Comparison of ENCODE assay signal across 8 cellular contexts in the genomic region with DNA sequence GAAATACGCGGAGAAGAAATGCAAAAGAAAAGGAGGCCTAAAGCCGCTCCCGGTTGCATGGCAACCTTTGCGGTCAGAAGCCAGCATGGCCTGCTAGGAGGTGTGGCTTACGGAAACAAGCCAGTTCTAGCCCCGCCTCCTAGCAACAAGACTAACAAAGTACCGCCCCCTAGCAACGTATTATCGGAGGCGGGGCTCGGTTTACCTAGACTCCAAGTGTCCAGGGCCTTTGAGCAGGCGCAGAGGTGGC. TPM values are rescaled to one million over a fixed set of nuclear protein-coding genes. Genes with fewer than 3 reads are reported as not detected.
DNase-seq lines count a peak whose midpoint lies in the region; ATAC-seq and TF ChIP-seq lines count a peak whose summit lies in the region.

No MANE protein-coding gene starts in this region.

- H3K4me1 Mint-ChIP-seq in activated CD8-positive, alpha-beta T cell treated with anti-CD3 and anti-CD28 coated beads for 36 hours (ENCODE audit: low read depth): peaks cover 17% of the 10 kb centered on the region

- CTCF ChIA-PET in activated CD8-positive, alpha-beta T cell treated with anti-CD3 and anti-CD28 coated beads for 36 hours (lab: Charles Lee): interaction anchor here (1.8 kb wide), 1 partner anchor 78 kb away, joined by 6 read pairs; the partner anchor contains the start of gene KDELR1

- H3K4me3 ChIP-seq in stomach smooth muscle (ENCODE audit: low read length in 2 of 2): peak overlapping the region; percentile 71 to 87

- no peaks in the 10 kb centered on the region for H3K9me3 Mint-ChIP-seq in activated CD8-positive, alpha-beta T cell treated with anti-CD3 and anti-CD28 coated beads for 36 hours

- H3K36me3 Mint-ChIP-seq in activated CD8-positive, alpha-beta T cell treated with anti-CD3 and anti-CD28 coated beads for 36 hours (ENCODE audit: low read depth): peaks cover 4% of the 10 kb centered on the region

- peaks cover 28% of the 10 kb centered on the region in 2 donors for H3K36me3 ChIP-seq in stomach smooth muscle (ENCODE audit: control insufficient read depth in 2 of 2, insufficient read depth in 2 of 2, low read length in 2 of 2)

- peak overlapping the region; percentile 94 for H3K27ac ChIP-seq in stomach smooth muscle (ENCODE audit: low read length)

- H3K4me3 Mint-ChIP-seq in activated CD8-positive, alpha-beta T cell treated with anti-CD3 and anti-CD28 coated beads for 36 hours: peak overlapping the region; percentile 83

- TF ChIP-seq CTCF in activated CD8-positive, alpha-beta T cell treated with anti-CD3 and anti-CD28 coated beads for 36 hours (IDR thresholded peaks at IDR 0.05): no peak

- H3K27ac Mint-ChIP-seq in activated CD8-positive, alpha-beta T cell treated with anti-CD3 and anti-CD28 coated beads for 36 hours: peak overlapping the region; percentile 83

- H3K4me1 ChIP-seq in stomach smooth muscle (ENCODE audit: control insufficient read depth, insufficient read depth, low read length): peaks cover 16% of the 10 kb centered on the region

- peak; percentile 99 for DNase-seq in NCI-H345 treated with DMSO at 0.1 percent for 48 hours (lab: John Stamatoyannopoulos, UW; ENCODE audit: unreplicated experiment)
- no peak for DNase-seq in NCI-H345 (lab: John Stamatoyannopoulos, UW)
- DNase-seq in activated CD8-positive, alpha-beta T cell treated with anti-CD3 and anti-CD28 coated beads for 36 hours: no peak
- DNase-seq in iPS-NIHi7 (ENCODE audit: extremely low spot score): peak; percentile 97
- no peak for DNase-seq in islet precursor cell

- intact Hi-C loops in activated CD8-positive, alpha-beta T cell treated with anti-CD3 and anti-CD28 coated beads for 36 hours (cut with micrococcal nuclease): loop anchor here (10.0 kb wide), 1 partner anchor 104 kb away; the partner anchor contains the start of genes SYNGR4 and TMEM143

- H3K27me3 Mint-ChIP-seq in activated CD8-positive, alpha-beta T cell treated with anti-CD3 and anti-CD28 coated beads for 36 hours: no peaks in the 10 kb centered on the region

- no peaks in the 10 kb centered on the region for H3K9me3 ChIP-seq in stomach smooth muscle (ENCODE audit: control insufficient read depth in 2 of 2, low read length in 2 of 2)

- H3K27me3 ChIP-seq in stomach smooth muscle (ENCODE audit: control insufficient read depth in 1 of 2, insufficient read depth in 2 of 2, low read length in 2 of 2): no peaks in the 10 kb centered on the region

- peak overlapping the region; percentile 74 to 75 for H3K9ac ChIP-seq in stomach smooth muscle (ENCODE audit: low read length in 2 of 2)

- ATAC-seq in activated CD8-positive, alpha-beta T cell treated with anti-CD3 and anti-CD28 coated beads for 36 hours: no peak
- ATAC-seq in HG03460 (IDR thresholded peaks at IDR 0.05; ENCODE audit: unreplicated experiment) (no peak), GM19328 (IDR thresholded peaks at IDR 0.05; ENCODE audit: unreplicated experiment) (no peak)

- POLR2A ChIA-PET in activated CD8-positive, alpha-beta T cell treated with anti-CD3 and anti-CD28 coated beads for 36 hours (lab: Charles Lee): interaction anchor here (1.0 kb wide), 1 partner anchor 140 kb away, joined by 3 read pairs; no protein-coding TSS in a partner anchor

RNA-seq across cellular contexts. Expression of gene CYTH2, which starts 0.4 kb away (rescaled TPM):
- 10 to 100 TPM; 23.8 to 24.5 TPM for total RNA-seq in activated CD8-positive, alpha-beta T cell treated with anti-CD3 and anti-CD28 coated beads for 36 hours

RNA-seq across cellular contexts. Expression of gene KCNJ14, which starts 13.4 kb away (rescaled TPM):
- 1 to 10 TPM; 1.3 to 1.5 TPM for total RNA-seq in activated CD8-positive, alpha-beta T cell treated with anti-CD3 and anti-CD28 coated beads for 36 hours

RNA-seq across cellular contexts. Expression of gene GRWD1, which starts 22.9 kb away (rescaled TPM):
- total RNA-seq in activated CD8-positive, alpha-beta T cell treated with anti-CD3 and anti-CD28 coated beads for 36 hours: 10 to 100 TPM; 49.4 to 50.1 TPM

RNA-seq across cellular contexts. Expression of gene LMTK3, which starts 42.9 kb away (rescaled TPM):
- 1 to 10 TPM; 3.4 to 4.0 TPM for total RNA-seq in activated CD8-positive, alpha-beta T cell treated with anti-CD3 and anti-CD28 coated beads for 36 hours

Comparison
In these comparisons a context has a peak if more than half of its experiments do, and no peak if none do; other contexts are left out.
1. DNase-seq: peak in NCI-H345 treated with DMSO at 0.1 percent for 48 hours (single experiment) and iPS-NIHi7 (single experiment); none in NCI-H345 (single experiment), activated CD8-positive, alpha-beta T cell treated with anti-CD3 and anti-CD28 coated beads for 36 hours (single experiment) and islet precursor cell (single experiment).